8 cellular contexts compared by ENCODE assay signal in genomic region chr1:235999259-235999925, GRCh38.
DNase-seq lines count a peak whose midpoint lies in the region; ATAC-seq, FAIRE-seq and TF ChIP-seq lines count a peak whose summit lies in the region.

No MANE protein-coding gene starts in this region.

- intact Hi-C loops in posterior cingulate gyrus (cut with DNase I): no loop called here

- H3K36me3 Mint-ChIP-seq in nephron (ENCODE audit: low read depth): peaks cover 41% of the 10 kb centered on the region

- DNase-seq in T-helper 2 cell (peak; percentile 24 to 98 (median 65)), astrocyte of the hippocampus (ENCODE audit: low read depth, low spot score) (peak; percentile 61), urothelium cell line (ENCODE audit: low spot score) (peak; percentile 72), NCI-H1694 (lab: John Stamatoyannopoulos, UW) (no peak), posterior cingulate gyrus (no peak)

- H3K4me1 Mint-ChIP-seq in nephron: peaks cover 9% of the 10 kb centered on the region

- no peak overlapping the region for H3K4me3 Mint-ChIP-seq in nephron

- H3K27me3 Mint-ChIP-seq in nephron (ENCODE audit: low read depth): no peaks in the 10 kb centered on the region

- ATAC-seq in GM18868 (IDR thresholded peaks at IDR 0.05; ENCODE audit: unreplicated experiment): peak; percentile 71
- peak; percentile 80 for ATAC-seq in HG03025 (IDR thresholded peaks at IDR 0.05; ENCODE audit: low FRiP score, unreplicated experiment)

- FAIRE-seq in urothelium cell line (lab: Jason Lieb, UNC): no peak

- TF ChIP-seq CTCF in nephron (IDR thresholded peaks at IDR 0.05; ENCODE audit: unreplicated experiment in 3 of 3): no peak

- H3K9me3 Mint-ChIP-seq in nephron: no peaks in the 10 kb centered on the region

- peak overlapping the region; percentile 23 to 56 (median 48) for H3K27ac Mint-ChIP-seq in nephron

Comparison
In these comparisons a context has a peak if more than half of its experiments do, and no peak if none do; other contexts are left out.
1. DNase-seq: peak in T-helper 2 cell (5 of 5), astrocyte of the hippocampus (single experiment) and urothelium cell line (single experiment); none in NCI-H1694 (single experiment) and posterior cingulate gyrus (0 of 10).